1 cellular context compared by ENCODE assay signal in genomic region chr15:64381000-64381751, GRCh38.
TF ChIP-seq lines count a peak whose summit lies in the region.

A gene with protein sequence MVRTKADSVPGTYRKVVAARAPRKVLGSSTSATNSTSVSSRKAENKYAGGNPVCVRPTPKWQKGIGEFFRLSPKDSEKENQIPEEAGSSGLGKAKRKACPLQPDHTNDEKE (minus strand): TSS chr15:64381441. CDS start chr15:64381371, 70 bp downstream.

TF ChIP-seq in GM12878, 131 proteins besides CTCF, POLR2A, EP300 and RAD21 (continued from another document):
- no peak for TF ChIP-seq ATF3 (IDR thresholded peaks at IDR 0.05; ENCODE audit: borderline replicate concordance, extremely low read depth, low read depth, low read length)
- TF ChIP-seq TCF12 (IDR thresholded peaks at IDR 0.05; ENCODE audit: low read depth, low read length), result no peak
- no peak for TF ChIP-seq GABPA (IDR thresholded peaks at IDR 0.05; ENCODE audit: low read depth)
- peak; percentile 76; the same call in 1 of the 2 replicates for TF ChIP-seq SIN3A (IDR thresholded peaks at IDR 0.05; ENCODE audit: low read depth, low read length)
- TF ChIP-seq DPF2 (IDR thresholded peaks at IDR 0.05), result peak; percentile 67
- no peak for TF ChIP-seq WRNIP1 (IDR thresholded peaks at IDR 0.05; ENCODE audit: borderline replicate concordance, low read depth, low read length)
- TF ChIP-seq PAX5 (IDR thresholded peaks at IDR 0.05; ENCODE audit: borderline replicate concordance, low read depth, low read length), result peak; percentile 40; the same call in 1 of the 2 replicates
- TF ChIP-seq MTA2 (IDR thresholded peaks at IDR 0.05; ENCODE audit: low read depth), result no peak
- no peak for TF ChIP-seq TCF3 (IDR thresholded peaks at IDR 0.05; ENCODE audit: borderline replicate concordance, insufficient read depth, low read depth, low read length)
- no peak for TF ChIP-seq MYC (IDR thresholded peaks at IDR 0.05; ENCODE audit: insufficient read depth, insufficient read length, insufficient replicate concordance, low read length, severe bottlenecking)
- peak; percentile 96 for TF ChIP-seq PBX3 (IDR thresholded peaks at IDR 0.05; ENCODE audit: insufficient replicate concordance, low read depth, low read length)
- peak; percentile 96 for TF ChIP-seq NKRF (conservative IDR thresholded peaks at IDR 0.05)
